Comparison of ENCODE assay signal across 28 cellular contexts in the genomic region with DNA sequence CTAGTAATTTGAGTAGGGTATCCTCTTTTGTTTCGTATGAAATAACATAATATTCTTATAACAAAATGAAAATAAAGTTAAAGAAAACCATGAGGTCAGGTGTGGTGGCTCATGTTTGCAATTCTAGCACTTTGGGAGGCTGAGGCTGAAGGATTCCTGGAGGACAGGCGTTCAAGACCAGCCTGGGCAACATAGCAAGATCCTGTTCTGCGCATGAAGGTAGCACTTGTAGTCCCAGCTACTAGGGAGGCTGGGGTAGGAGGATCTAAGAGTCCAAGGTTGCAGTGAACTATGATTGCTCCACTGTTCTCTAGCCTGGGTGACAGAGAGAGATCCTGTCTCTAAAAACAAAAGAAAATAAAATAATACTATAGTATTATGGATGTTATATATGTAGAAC.
"Had no signal": no experiment of that assay in that cellular context is flagged by ENCODE, and none has a peak within 500 bp of the region (broad histone marks: within the 10 kb centered on the region; RNA-seq: fewer than 3 reads in every experiment).

No MANE protein-coding gene starts in this region.

- H2AFZ ChIP-seq: neural progenitor cell, parathyroid adenoma had no signal

- H3K9me3 ChIP-seq: ovary, psoas muscle, spleen, suprapubic skin, testis, tibial artery, transverse colon, upper lobe of right lung, uterus had no signal

- H3K4me1 ChIP-seq: parathyroid adenoma, psoas muscle, suprapubic skin, testis, tibial artery, transverse colon, upper lobe of right lung, uterus had no signal

- H3K27me3 ChIP-seq: neural progenitor cell, ovary, spleen, suprapubic skin, testis, tibial artery, transverse colon, upper lobe of right lung, uterus had no signal

- H3K4me2 ChIP-seq: neural progenitor cell, smooth muscle cell had no signal

- H3K27ac ChIP-seq: neural progenitor cell, ovary, parathyroid adenoma, psoas muscle, skin epidermis, spleen, suprapubic skin, testis, tibial artery, transverse colon, upper lobe of right lung, uterus had no signal

- DNase-seq: natural killer cell; occipital lobe; ovary; posterior cingulate gyrus; psoas muscle; right cardiac atrium; spleen; stimulated activated CD4-positive, alpha-beta T cell treated with anti-CD3 and anti-CD28 coated beads, Interleukin-12 subunit alpha, Interleukin-12 subunit beta, amount 100 ng/mL, for 4 hours; stimulated activated CD4-positive, alpha-beta T cell treated with anti-CD3 and anti-CD28 coated beads, Interleukin-1b, Interleukin-23, amount 100 ng/mL, for 48 hours; stimulated activated CD4-positive, alpha-beta T cell treated with anti-CD3 and anti-CD28 coated beads, Interleukin-4, amount 100 ng/mL, for 1 hour; stimulated activated CD4-positive, alpha-beta T cell treated with anti-CD3 and anti-CD28 coated beads, Interleukin-4, amount 100 ng/mL, for 4 hours; stimulated activated CD8-positive, alpha-beta memory T cell treated with anti-CD3 and anti-CD28 coated beads, Interleukin-4, amount 100 ng/mL, for 48 hours; stimulated activated naive CD4-positive, alpha-beta T cell; stimulated activated naive CD8-positive, alpha-beta T cell treated with anti-CD3 and anti-CD28 coated beads, Interleukin-15, amount 100 ng/mL, for 72 hours; stimulated activated naive CD8-positive, alpha-beta T cell treated with anti-CD3 and anti-CD28 coated beads, Interleukin-15, Interleukin-2, amounts not matched to agents 100 U/mL and 50 U/mL, for 24 hours; substantia nigra; testis; tibial artery; transverse colon; upper lobe of right lung; uterus had no signal

- H3K9ac ChIP-seq: neural progenitor cell, parathyroid adenoma had no signal

- H3K36me3 ChIP-seq: neural progenitor cell, ovary, suprapubic skin, tibial artery, transverse colon, upper lobe of right lung, uterus had no signal

- H3K4me3 ChIP-seq: neural progenitor cell, ovary, psoas muscle, skin epidermis, smooth muscle cell, spleen, suprapubic skin, testis, tibial artery, transverse colon, upper lobe of right lung, uterus had no signal

- ATAC-seq: natural killer cell; psoas muscle; right cardiac atrium; sciatic nerve; stimulated activated memory B cell treated with anti-CD40 and anti-IgM and Interleukin-4, amounts not matched to agents 10 μg/mL and 1 μg/mL and 100 μg/mL, for 72 hours; stimulated activated naive CD8-positive, alpha-beta T cell treated with anti-CD3 and anti-CD28 coated beads, Interleukin-15, amount 100 ng/mL, for 72 hours; stimulated activated naive CD8-positive, alpha-beta T cell treated with anti-CD3 and anti-CD28 coated beads, Interleukin-15, Interleukin-2, amounts not matched to agents 100 U/mL and 50 U/mL, for 24 hours; upper lobe of right lung had no signal
